In the genomic region with DNA sequence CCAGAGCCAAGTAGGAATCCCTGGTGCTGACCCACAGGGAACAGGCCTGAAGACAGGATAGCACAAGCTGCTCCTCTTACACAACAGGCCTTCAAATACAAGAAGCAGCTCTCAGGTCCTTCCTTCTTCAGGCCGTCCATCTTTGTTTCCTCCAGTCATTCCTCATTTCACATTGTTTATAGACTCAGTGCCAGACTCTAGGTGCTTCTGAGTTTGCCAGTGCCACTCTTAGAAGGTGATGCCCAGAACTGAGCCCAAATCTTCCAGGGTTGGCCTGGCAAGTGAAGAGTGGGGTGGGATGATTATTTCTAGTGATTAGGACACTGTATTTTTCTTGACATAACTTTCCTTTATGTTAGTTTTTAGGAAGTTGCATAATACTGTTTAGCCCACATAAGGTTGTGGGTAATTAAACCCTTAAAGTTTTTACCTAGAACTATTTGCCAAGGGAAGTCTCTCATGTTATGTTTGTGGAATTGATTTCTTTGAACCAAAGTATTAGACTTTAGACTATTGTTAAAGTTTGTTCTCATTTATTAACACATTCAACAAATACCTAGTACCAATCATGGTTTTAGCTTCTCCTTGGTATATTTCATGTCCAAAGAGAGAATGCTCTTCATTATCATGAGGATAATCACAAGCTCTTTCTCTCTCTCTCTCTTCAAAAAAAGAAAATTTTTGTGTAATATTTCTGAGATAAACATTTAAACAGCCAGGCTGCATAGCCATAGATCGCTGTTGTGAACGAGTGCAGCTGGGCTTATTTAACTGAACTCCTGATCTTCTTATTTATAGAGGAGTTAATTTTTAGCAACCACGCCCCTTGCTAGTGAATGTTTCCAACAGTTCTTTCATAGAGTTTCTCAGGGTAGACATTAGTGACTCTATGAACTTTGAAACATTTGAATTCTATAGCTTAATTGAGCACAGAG, we compare ENCODE assay signal across 1 cellular context.
TF ChIP-seq lines count a peak whose summit lies in the region.

No MANE protein-coding gene starts in this region.

TF ChIP-seq in HepG2, 621 proteins besides CTCF, POLR2A, EP300 and RAD21 (continued from another document and continues in another):
- TF ChIP-seq, protein P1, sequence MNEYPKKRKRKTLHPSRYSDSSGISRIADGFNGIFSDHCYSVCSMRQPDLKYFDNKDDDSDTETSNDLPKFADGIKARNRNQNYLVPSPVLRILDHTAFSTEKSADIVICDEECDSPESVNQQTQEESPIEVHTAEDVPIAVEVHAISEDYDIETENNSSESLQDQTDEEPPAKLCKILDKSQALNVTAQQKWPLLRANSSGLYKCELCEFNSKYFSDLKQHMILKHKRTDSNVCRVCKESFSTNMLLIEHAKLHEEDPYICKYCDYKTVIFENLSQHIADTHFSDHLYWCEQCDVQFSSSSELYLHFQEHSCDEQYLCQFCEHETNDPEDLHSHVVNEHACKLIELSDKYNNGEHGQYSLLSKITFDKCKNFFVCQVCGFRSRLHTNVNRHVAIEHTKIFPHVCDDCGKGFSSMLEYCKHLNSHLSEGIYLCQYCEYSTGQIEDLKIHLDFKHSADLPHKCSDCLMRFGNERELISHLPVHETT (CRISPR knock-in tag; conservative IDR thresholded peaks at IDR 0.05) = no peak
- TF ChIP-seq ATF7 (IDR thresholded peaks at IDR 0.05) (0 out of 2 replicates have a peak, but pooled peaks have one; percentile 12), ATF7 (CRISPR knock-in tag; IDR thresholded peaks at IDR 0.05) (no peak), ZNF44 (CRISPR knock-in tag; IDR thresholded peaks at IDR 0.05) (no peak), MED8 (CRISPR knock-in tag; IDR thresholded peaks at IDR 0.05; ENCODE audit: insufficient replicate concordance) (no peak), ZFP36L1 (CRISPR knock-in tag; IDR thresholded peaks at IDR 0.05) (no peak), SIX1 (CRISPR knock-in tag; IDR thresholded peaks at IDR 0.05; ENCODE audit: borderline replicate concordance) (peak; percentile 65; the same call in 1 of the 2 replicates), ELF1 (CRISPR knock-in tag; IDR thresholded peaks at IDR 0.05) (no peak), CEBPG (CRISPR knock-in tag; IDR thresholded peaks at IDR 0.05) (peak; percentile 88), ZNF761 (CRISPR knock-in tag; conservative IDR thresholded peaks at IDR 0.05) (no peak), CC2D1A (CRISPR knock-in tag; IDR thresholded peaks at IDR 0.05) (no peak), EEA1 (CRISPR knock-in tag; IDR thresholded peaks at IDR 0.05; ENCODE audit: borderline replicate concordance) (no peak), AHR (CRISPR knock-in tag; IDR thresholded peaks at IDR 0.05) (no peak; the same call in 1 of the 2 replicates), REL (CRISPR knock-in tag; conservative IDR thresholded peaks at IDR 0.05) (no peak), PHF8 (CRISPR knock-in tag; IDR thresholded peaks at IDR 0.05) (no peak), ZNF180 (CRISPR knock-in tag; IDR thresholded peaks at IDR 0.05; ENCODE audit: borderline replicate concordance, low read depth) (no peak), TP53 (CRISPR knock-in tag; conservative IDR thresholded peaks at IDR 0.05) (no peak), TBX2 (CRISPR knock-in tag; IDR thresholded peaks at IDR 0.05; ENCODE audit: borderline replicate concordance) (peak; percentile 49; the same call in 1 of the 2 replicates)
- TF ChIP-seq, protein P2, sequence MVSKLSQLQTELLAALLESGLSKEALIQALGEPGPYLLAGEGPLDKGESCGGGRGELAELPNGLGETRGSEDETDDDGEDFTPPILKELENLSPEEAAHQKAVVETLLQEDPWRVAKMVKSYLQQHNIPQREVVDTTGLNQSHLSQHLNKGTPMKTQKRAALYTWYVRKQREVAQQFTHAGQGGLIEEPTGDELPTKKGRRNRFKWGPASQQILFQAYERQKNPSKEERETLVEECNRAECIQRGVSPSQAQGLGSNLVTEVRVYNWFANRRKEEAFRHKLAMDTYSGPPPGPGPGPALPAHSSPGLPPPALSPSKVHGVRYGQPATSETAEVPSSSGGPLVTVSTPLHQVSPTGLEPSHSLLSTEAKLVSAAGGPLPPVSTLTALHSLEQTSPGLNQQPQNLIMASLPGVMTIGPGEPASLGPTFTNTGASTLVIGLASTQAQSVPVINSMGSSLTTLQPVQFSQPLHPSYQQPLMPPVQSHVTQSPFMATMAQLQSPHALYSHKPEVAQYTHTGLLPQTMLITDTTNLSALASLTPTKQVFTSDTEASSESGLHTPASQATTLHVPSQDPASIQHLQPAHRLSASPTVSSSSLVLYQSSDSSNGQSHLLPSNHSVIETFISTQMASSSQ (IDR thresholded peaks at IDR 0.05; ENCODE audit: low read depth) = peak; percentile 94
- TF ChIP-seq, protein P2 (CRISPR knock-in tag; IDR thresholded peaks at IDR 0.05; ENCODE audit: borderline replicate concordance) = peak; percentile 97
- TF ChIP-seq, protein P3, sequence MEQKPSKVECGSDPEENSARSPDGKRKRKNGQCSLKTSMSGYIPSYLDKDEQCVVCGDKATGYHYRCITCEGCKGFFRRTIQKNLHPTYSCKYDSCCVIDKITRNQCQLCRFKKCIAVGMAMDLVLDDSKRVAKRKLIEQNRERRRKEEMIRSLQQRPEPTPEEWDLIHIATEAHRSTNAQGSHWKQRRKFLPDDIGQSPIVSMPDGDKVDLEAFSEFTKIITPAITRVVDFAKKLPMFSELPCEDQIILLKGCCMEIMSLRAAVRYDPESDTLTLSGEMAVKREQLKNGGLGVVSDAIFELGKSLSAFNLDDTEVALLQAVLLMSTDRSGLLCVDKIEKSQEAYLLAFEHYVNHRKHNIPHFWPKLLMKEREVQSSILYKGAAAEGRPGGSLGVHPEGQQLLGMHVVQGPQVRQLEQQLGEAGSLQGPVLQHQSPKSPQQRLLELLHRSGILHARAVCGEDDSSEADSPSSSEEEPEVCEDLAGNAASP (CRISPR knock-in tag; IDR thresholded peaks at IDR 0.05; ENCODE audit: borderline replicate concordance) = no peak
- TF ChIP-seq, protein P4, sequence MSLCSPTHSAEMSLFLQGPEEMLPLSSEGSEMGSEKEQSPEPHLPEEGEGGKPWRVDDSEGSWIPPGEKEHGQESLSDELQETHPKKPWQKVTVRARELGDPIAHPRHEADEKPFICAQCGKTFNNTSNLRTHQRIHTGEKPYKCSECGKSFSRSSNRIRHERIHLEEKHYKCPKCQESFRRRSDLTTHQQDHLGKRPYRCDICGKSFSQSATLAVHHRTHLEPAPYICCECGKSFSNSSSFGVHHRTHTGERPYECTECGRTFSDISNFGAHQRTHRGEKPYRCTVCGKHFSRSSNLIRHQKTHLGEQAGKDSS (CRISPR knock-in tag; IDR thresholded peaks at IDR 0.05; ENCODE audit: borderline replicate concordance, low read depth) = no peak
- TF ChIP-seq, protein P5, sequence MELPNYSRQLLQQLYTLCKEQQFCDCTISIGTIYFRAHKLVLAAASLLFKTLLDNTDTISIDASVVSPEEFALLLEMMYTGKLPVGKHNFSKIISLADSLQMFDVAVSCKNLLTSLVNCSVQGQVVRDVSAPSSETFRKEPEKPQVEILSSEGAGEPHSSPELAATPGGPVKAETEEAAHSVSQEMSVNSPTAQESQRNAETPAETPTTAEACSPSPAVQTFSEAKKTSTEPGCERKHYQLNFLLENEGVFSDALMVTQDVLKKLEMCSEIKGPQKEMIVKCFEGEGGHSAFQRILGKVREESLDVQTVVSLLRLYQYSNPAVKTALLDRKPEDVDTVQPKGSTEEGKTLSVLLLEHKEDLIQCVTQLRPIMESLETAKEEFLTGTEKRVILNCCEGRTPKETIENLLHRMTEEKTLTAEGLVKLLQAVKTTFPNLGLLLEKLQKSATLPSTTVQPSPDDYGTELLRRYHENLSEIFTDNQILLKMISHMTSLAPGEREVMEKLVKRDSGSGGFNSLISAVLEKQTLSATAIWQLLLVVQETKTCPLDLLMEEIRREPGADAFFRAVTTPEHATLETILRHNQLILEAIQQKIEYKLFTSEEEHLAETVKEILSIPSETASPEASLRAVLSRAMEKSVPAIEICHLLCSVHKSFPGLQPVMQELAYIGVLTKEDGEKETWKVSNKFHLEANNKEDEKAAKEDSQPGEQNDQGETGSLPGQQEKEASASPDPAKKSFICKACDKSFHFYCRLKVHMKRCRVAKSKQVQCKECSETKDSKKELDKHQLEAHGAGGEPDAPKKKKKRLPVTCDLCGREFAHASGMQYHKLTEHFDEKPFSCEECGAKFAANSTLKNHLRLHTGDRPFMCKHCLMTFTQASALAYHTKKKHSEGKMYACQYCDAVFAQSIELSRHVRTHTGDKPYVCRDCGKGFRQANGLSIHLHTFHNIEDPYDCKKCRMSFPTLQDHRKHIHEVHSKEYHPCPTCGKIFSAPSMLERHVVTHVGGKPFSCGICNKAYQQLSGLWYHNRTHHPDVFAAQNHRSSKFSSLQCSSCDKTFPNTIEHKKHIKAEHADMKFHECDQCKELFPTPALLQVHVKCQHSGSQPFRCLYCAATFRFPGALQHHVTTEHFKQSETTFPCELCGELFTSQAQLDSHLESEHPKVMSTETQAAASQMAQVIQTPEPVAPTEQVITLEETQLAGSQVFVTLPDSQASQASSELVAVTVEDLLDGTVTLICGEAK (IDR thresholded peaks at IDR 0.05) = 0 out of 2 replicates have a peak, but pooled peaks have one; percentile 3
- TF ChIP-seq, protein P5 (CRISPR knock-in tag; IDR thresholded peaks at IDR 0.05) = no peak
- TF ChIP-seq, protein P6, sequence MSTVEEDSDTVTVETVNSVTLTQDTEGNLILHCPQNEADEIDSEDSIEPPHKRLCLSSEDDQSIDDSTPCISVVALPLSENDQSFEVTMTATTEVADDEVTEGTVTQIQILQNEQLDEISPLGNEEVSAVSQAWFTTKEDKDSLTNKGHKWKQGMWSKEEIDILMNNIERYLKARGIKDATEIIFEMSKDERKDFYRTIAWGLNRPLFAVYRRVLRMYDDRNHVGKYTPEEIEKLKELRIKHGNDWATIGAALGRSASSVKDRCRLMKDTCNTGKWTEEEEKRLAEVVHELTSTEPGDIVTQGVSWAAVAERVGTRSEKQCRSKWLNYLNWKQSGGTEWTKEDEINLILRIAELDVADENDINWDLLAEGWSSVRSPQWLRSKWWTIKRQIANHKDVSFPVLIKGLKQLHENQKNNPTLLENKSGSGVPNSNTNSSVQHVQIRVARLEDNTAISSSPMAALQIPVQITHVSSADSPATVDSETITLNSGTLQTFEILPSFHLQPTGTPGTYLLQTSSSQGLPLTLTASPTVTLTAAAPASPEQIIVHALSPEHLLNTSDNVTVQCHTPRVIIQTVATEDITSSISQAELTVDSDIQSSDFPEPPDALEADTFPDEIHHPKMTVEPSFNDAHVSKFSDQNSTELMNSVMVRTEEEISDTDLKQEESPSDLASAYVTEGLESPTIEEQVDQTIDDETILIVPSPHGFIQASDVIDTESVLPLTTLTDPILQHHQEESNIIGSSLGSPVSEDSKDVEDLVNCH (CRISPR knock-in tag; IDR thresholded peaks at IDR 0.05) = no peak
